ENCODE assay signal across 8 cellular contexts in the genomic region with DNA sequence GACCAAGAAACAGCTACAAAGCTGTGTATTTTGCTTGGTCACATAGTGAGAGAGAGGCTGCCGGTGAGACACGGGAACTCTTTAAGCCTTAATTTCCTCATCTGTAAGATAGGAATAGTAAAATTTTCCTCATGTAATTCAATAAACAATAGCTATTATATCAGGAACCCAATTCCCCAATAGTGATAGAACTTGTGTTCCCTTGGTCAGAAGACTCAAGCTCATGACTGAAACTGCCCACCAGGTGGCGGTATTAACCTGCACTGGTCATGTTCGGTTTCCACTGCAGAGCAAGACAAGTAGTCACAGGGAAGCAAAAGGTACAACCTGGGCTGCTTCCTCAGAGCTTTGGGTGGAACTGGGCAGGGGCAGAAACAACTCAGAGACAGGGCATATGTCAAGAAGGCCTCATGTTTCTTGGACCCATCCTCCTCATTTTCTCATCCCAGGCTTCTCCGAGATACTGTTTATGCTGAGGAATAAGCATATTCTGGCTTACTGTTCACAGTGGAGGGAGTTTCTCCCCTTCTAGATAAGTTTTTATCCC. TPM values are rescaled to one million over a fixed set of nuclear protein-coding genes. Genes with fewer than 3 reads are reported as not detected.
A peak's percentile ranks its signal among the peaks of the same experiment; 100 is the strongest.
DNase-seq lines count a peak whose midpoint lies in the region; ATAC-seq and TF ChIP-seq lines count a peak whose summit lies in the region.

No MANE protein-coding gene starts in this region.

- no peaks in the 10 kb centered on the region for H3K36me3 ChIP-seq in testis (ENCODE audit: low read depth, missing control alignments)

- ATAC-seq in HG03159 (IDR thresholded peaks at IDR 0.05; ENCODE audit: unreplicated experiment), result no peak

- intact Hi-C loops in testis (cut with DNase I; ENCODE audit: low total_unique reads), result loop anchor here (5.0 kb wide), 1 partner anchor 71 kb away; the partner anchor contains the start of gene CDH24

- TF ChIP-seq CTCF in GM12874 (IDR thresholded peaks at IDR 0.05; ENCODE audit: insufficient read depth, low read depth, low read length), result peak; percentile 80
- TF ChIP-seq CTCF in fibroblast of villous mesenchyme (IDR thresholded peaks at IDR 0.05; ENCODE audit: insufficient read depth, low read depth, low read length), result peak; percentile 92
- peak; percentile 93 to 95 (median 94) for TF ChIP-seq CTCF in testis (IDR thresholded peaks at IDR 0.05)

- no peaks in the 10 kb centered on the region for H3K27me3 ChIP-seq in testis

- no peak for TF ChIP-seq POLR2A in testis (IDR thresholded peaks at IDR 0.05)

- 35 to 38% methylated on average over 5 of the region's 5 CpGs for WGBS in testis, 2 donors

- H3K4me3 ChIP-seq in fibroblast of villous mesenchyme (ENCODE audit: low read depth, low read length), result no peak overlapping the region
- no peak overlapping the region for H3K4me3 ChIP-seq in testis

- H3K4me1 ChIP-seq in testis, result no peaks in the 10 kb centered on the region

- H3K27ac ChIP-seq in testis, result no peak overlapping the region

- DNase-seq in MV-4-11 (lab: John Stamatoyannopoulos, UW) (peak; percentile 72), SHP77 (lab: John Stamatoyannopoulos, UW) (peak; percentile 83 to 88), fibroblast of villous mesenchyme (ENCODE audit: low read depth) (peak; percentile 89), nucleus accumbens (lab: John Stamatoyannopoulos, UW) (peak in 54 of 56 donors; percentile 7 to 95 (median 72)), testis (peak; percentile 96)
- peak; percentile 76 to 80 for DNase-seq in activated T-helper 1 cell treated with anti-CD3 and anti-CD28 coated beads, Interleukin-2, amount 50 U/mL, for 16 hours (ENCODE audit: low read depth in 1 of 2, low spot score in 1 of 2)

- H3K9me3 ChIP-seq in testis, result no peaks in the 10 kb centered on the region

RNA-seq across cellular contexts. Expression of gene AJUBA, which starts 4.2 kb away (rescaled TPM):
- total RNA-seq in fibroblast of villous mesenchyme (105 and 131 TPM in 2 replicates), testis (10 to 100 TPM; 11.3 to 11.9 TPM)
- 12.8 TPM for polyA plus RNA-seq in testis (ENCODE audit: insufficient read depth, low read depth, low replicate concordance)

RNA-seq across cellular contexts. Expression of gene C14orf93, which starts 23.4 kb away (rescaled TPM):
- total RNA-seq in fibroblast of villous mesenchyme (4.5 and 4.7 TPM in 2 replicates), testis (10 to 100 TPM; 12.5 to 17.5 TPM)
- polyA plus RNA-seq in testis (ENCODE audit: insufficient read depth, low read depth, low replicate concordance), result 4.5 TPM

RNA-seq across cellular contexts. Expression of gene HAUS4, which starts 29.7 kb away (rescaled TPM):
- total RNA-seq in fibroblast of villous mesenchyme (29.8 and 46.7 TPM in 2 replicates), testis (10 to 100 TPM; 26.4 to 30.5 TPM)
- 22.4 TPM for polyA plus RNA-seq in testis (ENCODE audit: insufficient read depth, low read depth, low replicate concordance)

RNA-seq across cellular contexts. Expression of gene PSMB5, which starts 48.1 kb away (rescaled TPM):
- total RNA-seq in fibroblast of villous mesenchyme (178 and 196 TPM in 2 replicates), testis (100 to 1,000 TPM in 1 of 2 donors, 10 to 100 TPM in 1; 97.2 to 123 TPM)
- polyA plus RNA-seq in testis (ENCODE audit: insufficient read depth, low read depth, low replicate concordance), result 145 TPM

RNA-seq across cellular contexts. Expression of gene PSMB11, which starts 55.4 kb away (rescaled TPM):
- total RNA-seq in fibroblast of villous mesenchyme, result not detected in 2 replicates
- total RNA-seq in testis, result under 1 TPM; 0.12 to 0.31 TPM
- 0.20 TPM for polyA plus RNA-seq in testis (ENCODE audit: insufficient read depth, low read depth, low replicate concordance)
